ENCODE assay signal across 11 cellular contexts in genomic region chr1:167273027-167273800, GRCh38. TPM values are rescaled to one million over a fixed set of nuclear protein-coding genes. Genes with fewer than 3 reads are reported as not detected.
DNase-seq lines count a peak whose midpoint lies in the region; ATAC-seq and TF ChIP-seq lines count a peak whose summit lies in the region.
"Had no signal": no experiment of that assay in that cellular context is flagged by ENCODE, and none has a peak within 500 bp of the region (broad histone marks: within the 10 kb centered on the region; RNA-seq: fewer than 3 reads in every experiment).

No MANE protein-coding gene starts in this region.

- peak; percentile 57 for ATAC-seq in WTC11
- no peak for ATAC-seq in stimulated activated effector memory CD8-positive, alpha-beta T cell treated with anti-CD3 and anti-CD28 coated beads, Interleukin-12 subunit alpha, Interleukin-12 subunit beta, amount 100 ng/mL, for 72 hours

- H3K9me3 Mint-ChIP-seq in WTC11: no peaks in the 10 kb centered on the region
- no peaks in the 10 kb centered on the region for H3K9me3 Mint-ChIP-seq in stimulated activated effector memory CD8-positive, alpha-beta T cell treated with anti-CD3 and anti-CD28 coated beads, Interleukin-12 subunit alpha, Interleukin-12 subunit beta, amount 100 ng/mL, for 72 hours

- H3K4me1 Mint-ChIP-seq in WTC11: peaks cover 75% of the 10 kb centered on the region
- H3K4me1 Mint-ChIP-seq in stimulated activated effector memory CD8-positive, alpha-beta T cell treated with anti-CD3 and anti-CD28 coated beads, Interleukin-12 subunit alpha, Interleukin-12 subunit beta, amount 100 ng/mL, for 72 hours: peaks cover 42% of the 10 kb centered on the region

- CTCF ChIA-PET in WTC11 (lab: Charles Lee): interaction anchor here (0.6 kb wide), 1 partner anchor 267 kb away, joined by 3 read pairs; no protein-coding TSS in a partner anchor

- TF ChIP-seq POLR2A in erythroblast (IDR thresholded peaks at IDR 0.05; ENCODE audit: low read length): no peak

- peak; percentile 9 for DNase-seq in NCI-H2196 (lab: John Stamatoyannopoulos, UW; ENCODE audit: unreplicated experiment)
- no peak for DNase-seq in NCI-H2196 treated with DMSO at 0.1 percent for 48 hours (lab: John Stamatoyannopoulos, UW; ENCODE audit: unreplicated experiment)
- peak; percentile 88 for DNase-seq in M059J (ENCODE audit: low read depth)
- DNase-seq in WTC11 (ENCODE audit: low spot score): no peak
- DNase-seq in midbrain (lab: John Stamatoyannopoulos, UW): peak; percentile 8
- no peak for DNase-seq in stimulated activated effector memory CD8-positive, alpha-beta T cell treated with anti-CD3 and anti-CD28 coated beads, Interleukin-12 subunit alpha, Interleukin-12 subunit beta, amount 100 ng/mL, for 72 hours (ENCODE audit: low spot score in 2 of 2)
- no peak for DNase-seq in erythroblast (lab: John Stamatoyannopoulos, UW)
- no peak for DNase-seq in stimulated activated naive CD4-positive, alpha-beta T cell treated with Interleukin-2 at 50 U/mL for 16 hours (lab: John Stamatoyannopoulos, UW)
- DNase-seq: effector memory CD4-positive, alpha-beta T cell; Peyer's patch; stimulated activated CD4-positive, alpha-beta T cell treated with anti-CD3 and anti-CD28 coated beads, Interleukin-1b, Interleukin-23, amount 100 ng/mL, for 48 hours had no signal

- H3K27me3 Mint-ChIP-seq in WTC11 (ENCODE audit: low read depth): no peaks in the 10 kb centered on the region

- no peak overlapping the region for H3K4me3 Mint-ChIP-seq in WTC11
- no peak overlapping the region for H3K4me3 Mint-ChIP-seq in stimulated activated effector memory CD8-positive, alpha-beta T cell treated with anti-CD3 and anti-CD28 coated beads, Interleukin-12 subunit alpha, Interleukin-12 subunit beta, amount 100 ng/mL, for 72 hours

- POLR2A ChIA-PET in WTC11 (lab: Charles Lee): no interaction called here

- H3K36me3 Mint-ChIP-seq in WTC11: no peaks in the 10 kb centered on the region
- no peaks in the 10 kb centered on the region for H3K36me3 Mint-ChIP-seq in stimulated activated effector memory CD8-positive, alpha-beta T cell treated with anti-CD3 and anti-CD28 coated beads, Interleukin-12 subunit alpha, Interleukin-12 subunit beta, amount 100 ng/mL, for 72 hours

- TF ChIP-seq CTCF in WTC11 (IDR thresholded peaks at IDR 0.05): no peak

- H3K27ac Mint-ChIP-seq in WTC11: 0 out of 2 replicates have a peak overlapping the region, but pooled peaks have one; percentile 24
- H3K27ac Mint-ChIP-seq in stimulated activated effector memory CD8-positive, alpha-beta T cell treated with anti-CD3 and anti-CD28 coated beads, Interleukin-12 subunit alpha, Interleukin-12 subunit beta, amount 100 ng/mL, for 72 hours: no peak overlapping the region

TF ChIP-seq in WTC11, 78 proteins besides CTCF, POLR2A, EP300 and RAD21 (continues in another document):
- TF ChIP-seq ZBTB43 (CRISPR knock-in tag; IDR thresholded peaks at IDR 0.05): no peak
- TF ChIP-seq KAT7 (CRISPR knock-in tag; IDR thresholded peaks at IDR 0.05; ENCODE audit: borderline replicate concordance): no peak
- TF ChIP-seq NR1H2 (CRISPR knock-in tag; IDR thresholded peaks at IDR 0.05): no peak
- no peak for TF ChIP-seq ERG (CRISPR knock-in tag; IDR thresholded peaks at IDR 0.05)
- TF ChIP-seq ZNF425 (CRISPR knock-in tag; conservative IDR thresholded peaks at IDR 0.05): no peak
- TF ChIP-seq E2F1 (CRISPR knock-in tag; IDR thresholded peaks at IDR 0.05): no peak
- no peak for TF ChIP-seq ZNF138 (CRISPR knock-in tag; conservative IDR thresholded peaks at IDR 0.05)
- TF ChIP-seq FOXP4 (CRISPR knock-in tag; IDR thresholded peaks at IDR 0.05): no peak
- TF ChIP-seq OVOL2 (CRISPR knock-in tag; IDR thresholded peaks at IDR 0.05; ENCODE audit: borderline replicate concordance): no peak
- TF ChIP-seq ZNF121 (CRISPR knock-in tag; IDR thresholded peaks at IDR 0.05): no peak
- TF ChIP-seq ESRRA (CRISPR knock-in tag; IDR thresholded peaks at IDR 0.05; ENCODE audit: borderline replicate concordance): no peak
- TF ChIP-seq FOXK1 (CRISPR knock-in tag; IDR thresholded peaks at IDR 0.05): no peak
- no peak for TF ChIP-seq ZNF512 (CRISPR knock-in tag; IDR thresholded peaks at IDR 0.05; ENCODE audit: borderline replicate concordance)
- no peak for TF ChIP-seq ZMAT4 (CRISPR knock-in tag; IDR thresholded peaks at IDR 0.05)
- no peak for TF ChIP-seq NFATC4 (CRISPR knock-in tag; IDR thresholded peaks at IDR 0.05)

RNA-seq across cellular contexts. Expression of gene POU2F1, which starts 52.5 kb away (rescaled TPM):
- 5.5 and 6.2 TPM in 2 replicates for total RNA-seq in M059J (2014; rRNA removed; shearing (Covaris generic))
- total RNA-seq in WTC11 (2021): 51.0 to 55.0 TPM (median 51.3 TPM) in 3 replicates

Comparison
In these comparisons a context has a peak if more than half of its experiments do, and no peak if none do; other contexts are left out.
1. DNase-seq: peak in NCI-H2196 (single experiment), M059J (single experiment) and midbrain (single experiment); none in NCI-H2196 treated with DMSO at 0.1 percent for 48 hours (single experiment), WTC11 (single experiment), stimulated activated effector memory CD8-positive, alpha-beta T cell treated with anti-CD3 and anti-CD28 coated beads, Interleukin-12 subunit alpha, Interleukin-12 subunit beta, amount 100 ng/mL, for 72 hours (0 of 2), erythroblast (0 of 2) and stimulated activated naive CD4-positive, alpha-beta T cell treated with Interleukin-2 at 50 U/mL for 16 hours (single experiment).